Comparison of ENCODE assay signal across 24 cellular contexts in genomic region chr15:29143293-29143692, GRCh38.
"Had no signal": no experiment of that assay in that cellular context is flagged by ENCODE, and none has a peak within 500 bp of the region (broad histone marks: within the 10 kb centered on the region; RNA-seq: fewer than 3 reads in every experiment).

No MANE protein-coding gene starts in this region.

- H3K4me3 ChIP-seq: ascending aorta, esophagus muscularis mucosa, heart right ventricle, left ventricle myocardium inferior, skin epidermis, stomach, thyroid gland, upper lobe of right lung had no signal

- H3K27ac ChIP-seq: ascending aorta, brain microvascular endothelial cell, esophagus muscularis mucosa, heart right ventricle, left ventricle myocardium inferior, stomach, thyroid gland, upper lobe of right lung had no signal

- DNase-seq: activated B cell treated with CpG ODN at 0.5 μM for 24 hours; activated gamma-delta T cell; activated naive CD4-positive, alpha-beta T cell treated with anti-CD3 and anti-CD28 coated beads, Interleukin-2, amount 10 ng/mL, durations not matched to agents 7 days and 5 days; activated naive CD8-positive, alpha-beta T cell treated with anti-CD3 and anti-CD28 coated beads, Interleukin-2, amount 10 ng/mL, durations not matched to agents 7 days and 5 days; activated T-cell treated with anti-CD3 and anti-CD28 coated beads, Interleukin-2, amount 50 U/mL, for 24 hours; endodermal cell; foreskin melanocyte; heart right ventricle; left ventricle myocardium inferior; midbrain; naive thymus-derived CD4-positive, alpha-beta T cell; nucleus accumbens; stimulated activated CD4-positive, alpha-beta T cell treated with anti-CD3 and anti-CD28 coated beads, Interleukin-15, amount 100 ng/mL, for 24 hours; stimulated activated CD4-positive, alpha-beta T cell treated with anti-CD3 and anti-CD28 coated beads, Interleukin-2, amount 100 ng/mL, for 24 hours; stimulated activated naive B cell treated with anti-CD40 and anti-IgM and Interleukin-4, amounts not matched to agents 10 μg/mL and 1 μg/mL and 100 μg/mL, for 72 hours; stomach; T-cell; thyroid gland; upper lobe of right lung had no signal

- FAIRE-seq: islet of Langerhans had no signal

- H3K9me3 ChIP-seq: ascending aorta, esophagus muscularis mucosa, heart right ventricle, left ventricle myocardium inferior, stomach, thyroid gland, upper lobe of right lung had no signal

- H3K27me3 ChIP-seq: ascending aorta, brain microvascular endothelial cell, thyroid gland had no signal

- H3K36me3 ChIP-seq: ascending aorta, brain microvascular endothelial cell, esophagus muscularis mucosa, heart right ventricle, left ventricle myocardium inferior, stomach, thyroid gland, upper lobe of right lung had no signal

- H3K4me1 ChIP-seq: ascending aorta, thyroid gland, upper lobe of right lung had no signal
